1 cellular context compared by ENCODE assay signal in genomic region chr6:158011478-158011920, GRCh38.
TF ChIP-seq lines count a peak whose summit lies in the region.

No MANE protein-coding gene starts in this region.

TF ChIP-seq in HepG2, 621 proteins besides CTCF, POLR2A, EP300 and RAD21 (continued from another document and continues in another):
- TF ChIP-seq CSRNP1 (CRISPR knock-in tag; IDR thresholded peaks at IDR 0.05) (no peak; the same call in 1 of the 2 replicates), YEATS2 (CRISPR knock-in tag; IDR thresholded peaks at IDR 0.05; ENCODE audit: borderline replicate concordance) (no peak), ZBTB7A (CRISPR knock-in tag; IDR thresholded peaks at IDR 0.05) (peak; percentile 87), HOXD1 (CRISPR knock-in tag; IDR thresholded peaks at IDR 0.05) (peak; percentile 94; the same call in 1 of the 2 replicates), SRSF4 (IDR thresholded peaks at IDR 0.05; ENCODE audit: low read depth, low read length, poor library complexity, severe bottlenecking) (no peak), ZNF572 (CRISPR knock-in tag; IDR thresholded peaks at IDR 0.05) (no peak), ZNF138 (CRISPR knock-in tag; IDR thresholded peaks at IDR 0.05; ENCODE audit: low read depth) (no peak), NFYC (CRISPR knock-in tag; IDR thresholded peaks at IDR 0.05) (no peak), ZFP41 (CRISPR knock-in tag; IDR thresholded peaks at IDR 0.05; ENCODE audit: borderline replicate concordance) (no peak), E2F2 (CRISPR knock-in tag; IDR thresholded peaks at IDR 0.05; ENCODE audit: borderline replicate concordance) (0 out of 2 replicates have a peak, but pooled peaks have one; percentile 58), DMTF1 (CRISPR knock-in tag; IDR thresholded peaks at IDR 0.05) (0 out of 2 replicates have a peak, but pooled peaks have one; percentile 13), MXD3 (CRISPR knock-in tag; IDR thresholded peaks at IDR 0.05) (no peak), ZNF234 (CRISPR knock-in tag; conservative IDR thresholded peaks at IDR 0.05) (no peak), ZZZ3 (CRISPR knock-in tag; IDR thresholded peaks at IDR 0.05; ENCODE audit: borderline replicate concordance) (peak; percentile 37; the same call in 1 of the 2 replicates), NCOA2 (CRISPR knock-in tag; IDR thresholded peaks at IDR 0.05) (peak; percentile 100), ZMAT3 (CRISPR knock-in tag; conservative IDR thresholded peaks at IDR 0.05) (no peak), SP1 (IDR thresholded peaks at IDR 0.05) (no peak), SP1 (CRISPR knock-in tag; IDR thresholded peaks at IDR 0.05) (peak; percentile 23; the same call in 1 of the 2 replicates), ARNTL (CRISPR knock-in tag; IDR thresholded peaks at IDR 0.05) (peak; percentile 90), XRCC5 (optimal IDR thresholded peaks at IDR 0.05; ENCODE audit: low read length) (peak; percentile 59), ZNF879 (CRISPR knock-in tag; IDR thresholded peaks at IDR 0.05) (no peak; the same call in 1 of the 2 replicates), XBP1 (CRISPR knock-in tag; IDR thresholded peaks at IDR 0.05) (no peak; the same call in 1 of the 2 replicates), TGIF2 (CRISPR knock-in tag; IDR thresholded peaks at IDR 0.05) (peak; percentile 87), MAFF (IDR thresholded peaks at IDR 0.05; ENCODE audit: low read depth, low read length) (peak; percentile 37; the same call in 1 of the 2 replicates), ETV5 (CRISPR knock-in tag; IDR thresholded peaks at IDR 0.05; ENCODE audit: borderline replicate concordance) (peak; percentile 99), CENPBD1 (CRISPR knock-in tag; IDR thresholded peaks at IDR 0.05; ENCODE audit: borderline replicate concordance, low read depth) (no peak), KLF15 (CRISPR knock-in tag; IDR thresholded peaks at IDR 0.05; ENCODE audit: borderline replicate concordance) (no peak; the same call in 1 of the 2 replicates), SIX1 (CRISPR knock-in tag; IDR thresholded peaks at IDR 0.05; ENCODE audit: borderline replicate concordance) (peak; percentile 78; the same call in 1 of the 2 replicates), HOXA5 (CRISPR knock-in tag; IDR thresholded peaks at IDR 0.05) (peak; percentile 63; the same call in 1 of the 2 replicates), YEATS4 (CRISPR knock-in tag; IDR thresholded peaks at IDR 0.05; ENCODE audit: borderline replicate concordance) (peak; percentile 53; the same call in 1 of the 2 replicates), ZNF562 (CRISPR knock-in tag; IDR thresholded peaks at IDR 0.05; ENCODE audit: borderline replicate concordance) (no peak), ZNF101 (CRISPR knock-in tag; IDR thresholded peaks at IDR 0.05; ENCODE audit: borderline replicate concordance, low read depth) (peak; percentile 82; the same call in 1 of the 2 replicates), ZSCAN22 (CRISPR knock-in tag; IDR thresholded peaks at IDR 0.05) (peak; percentile 78; the same call in 1 of the 2 replicates), MAFG (CRISPR knock-in tag; IDR thresholded peaks at IDR 0.05) (no peak), ATF3 (CRISPR knock-in tag; IDR thresholded peaks at IDR 0.05) (peak; percentile 64; the same call in 1 of the 2 replicates), REL (CRISPR knock-in tag; conservative IDR thresholded peaks at IDR 0.05) (no peak), ZNF251 (CRISPR knock-in tag; IDR thresholded peaks at IDR 0.05) (no peak), NFIC (IDR thresholded peaks at IDR 0.05; ENCODE audit: low read length) (peak; percentile 99), ZNF512 (CRISPR knock-in tag; IDR thresholded peaks at IDR 0.05) (no peak), TBX3 (IDR thresholded peaks at IDR 0.05; ENCODE audit: borderline replicate concordance) (peak; percentile 100), SMAD9 (CRISPR knock-in tag; IDR thresholded peaks at IDR 0.05) (no peak), ZNF605 (CRISPR knock-in tag; IDR thresholded peaks at IDR 0.05) (no peak; the same call in 1 of the 2 replicates), KLF16 (CRISPR knock-in tag; IDR thresholded peaks at IDR 0.05) (peak in 1 of 2 experiments; percentile 83; a peak in 2 of 4 replicates), HBP1 (CRISPR knock-in tag; IDR thresholded peaks at IDR 0.05; ENCODE audit: low read depth) (peak; percentile 91), ZNF121 (CRISPR knock-in tag; IDR thresholded peaks at IDR 0.05) (no peak), JARID2 (CRISPR knock-in tag; IDR thresholded peaks at IDR 0.05; ENCODE audit: insufficient replicate concordance) (peak; percentile 61), ZNF7 (CRISPR knock-in tag; IDR thresholded peaks at IDR 0.05) (no peak; the same call in 1 of the 2 replicates), TARDBP (CRISPR knock-in tag; IDR thresholded peaks at IDR 0.05) (peak; percentile 75), KLF9 (CRISPR knock-in tag; IDR thresholded peaks at IDR 0.05; ENCODE audit: low read depth) (no peak), JUN (CRISPR knock-in tag; IDR thresholded peaks at IDR 0.05) (peak; percentile 80; the same call in 1 of the 2 replicates), ZFP36 (IDR thresholded peaks at IDR 0.05; ENCODE audit: borderline replicate concordance, low read depth, low read length, partially characterized antibody) (no peak), ZBED4 (CRISPR knock-in tag; IDR thresholded peaks at IDR 0.05; ENCODE audit: borderline replicate concordance) (peak; percentile 54; the same call in 1 of the 2 replicates), MLLT10 (CRISPR knock-in tag; IDR thresholded peaks at IDR 0.05) (no peak), ZNF468 (CRISPR knock-in tag; IDR thresholded peaks at IDR 0.05) (0 out of 2 replicates have a peak, but pooled peaks have one; percentile 58), ATF5 (CRISPR knock-in tag; IDR thresholded peaks at IDR 0.05; ENCODE audit: low read depth) (no peak), GPN1 (CRISPR knock-in tag; IDR thresholded peaks at IDR 0.05; ENCODE audit: borderline replicate concordance) (no peak), BATF2 (CRISPR knock-in tag; IDR thresholded peaks at IDR 0.05) (no peak), HIVEP1 (CRISPR knock-in tag; IDR thresholded peaks at IDR 0.05) (no peak), ZNF124 (CRISPR knock-in tag; IDR thresholded peaks at IDR 0.05) (peak; percentile 90; the same call in 1 of the 2 replicates), DMAP1 (CRISPR knock-in tag; IDR thresholded peaks at IDR 0.05) (peak; percentile 78)
